ENCODE assay signal across 8 cellular contexts in genomic region chrX:11143931-11144678, GRCh38. TPM values are rescaled to one million over a fixed set of nuclear protein-coding genes. Genes with fewer than 3 reads are reported as not detected.
A peak's percentile ranks its signal among the peaks of the same experiment; 100 is the strongest.
DNase-seq lines count a peak whose midpoint lies in the region; ATAC-seq, FAIRE-seq and TF ChIP-seq lines count a peak whose summit lies in the region.

No MANE protein-coding gene starts in this region.

- H3K36me3 ChIP-seq in GM23338 (ENCODE audit: insufficient read depth) (no peaks in the 10 kb centered on the region), heart right ventricle (no peaks in the 10 kb centered on the region)

- H3K27ac Mint-ChIP-seq in GM23338, result no peak overlapping the region
- no peak overlapping the region for H3K27ac Mint-ChIP-seq in activated naive CD8-positive, alpha-beta T cell treated with anti-CD3 and anti-CD28 coated beads, Interleukin-2, amount 50 U/mL, for 24 hours

- H4K20me1 ChIP-seq in GM23338 (replicated peaks; ENCODE audit: insufficient read depth), result no peaks in the 10 kb centered on the region

- peak; percentile 82 for FAIRE-seq in G401.6 (lab: Jason Lieb, UNC)

- peak; percentile 82 for DNase-seq in GM23338 (ENCODE audit: low spot score)
- peak; percentile 40 for DNase-seq in LoVo (ENCODE audit: low spot score)
- DNase-seq in RPMI7951 (ENCODE audit: low read depth), result peak; percentile 67
- DNase-seq in activated naive CD8-positive, alpha-beta T cell treated with anti-CD3 and anti-CD28 coated beads, Interleukin-2, amount 50 U/mL, for 24 hours, result peak; percentile 23
- peak in 1 of 2 donors; percentile 62 for DNase-seq in heart right ventricle
- DNase-seq in putamen (ENCODE audit: low spot score), result peak; percentile 66

- H3K27me3 Mint-ChIP-seq in GM23338 (ENCODE audit: insufficient read depth, low read depth, poor library complexity), result no peaks in the 10 kb centered on the region
- no peaks in the 10 kb centered on the region for H3K27me3 Mint-ChIP-seq in activated naive CD8-positive, alpha-beta T cell treated with anti-CD3 and anti-CD28 coated beads, Interleukin-2, amount 50 U/mL, for 24 hours

- no peaks in the 10 kb centered on the region for H3K9me3 Mint-ChIP-seq in GM23338
- H3K9me3 Mint-ChIP-seq in activated naive CD8-positive, alpha-beta T cell treated with anti-CD3 and anti-CD28 coated beads, Interleukin-2, amount 50 U/mL, for 24 hours, result no peaks in the 10 kb centered on the region

- no peak overlapping the region for H3K4me2 ChIP-seq in GM23338

- H3K4me3 ChIP-seq in GM23338, result no peak overlapping the region
- no peak overlapping the region for H3K4me3 ChIP-seq in heart right ventricle

- H3K36me3 Mint-ChIP-seq in GM23338 (ENCODE audit: low read depth), result no peaks in the 10 kb centered on the region
- no peaks in the 10 kb centered on the region for H3K36me3 Mint-ChIP-seq in activated naive CD8-positive, alpha-beta T cell treated with anti-CD3 and anti-CD28 coated beads, Interleukin-2, amount 50 U/mL, for 24 hours (ENCODE audit: low read depth)

- no peak overlapping the region; the same call in 2 of the 3 replicates for H3K4me3 Mint-ChIP-seq in GM23338
- H3K4me3 Mint-ChIP-seq in activated naive CD8-positive, alpha-beta T cell treated with anti-CD3 and anti-CD28 coated beads, Interleukin-2, amount 50 U/mL, for 24 hours, result no peak overlapping the region

- H2AFZ ChIP-seq in GM23338, result no peak overlapping the region

- H3K27ac ChIP-seq in GM23338 (ENCODE audit: low read depth) (no peak overlapping the region), heart right ventricle (no peak overlapping the region)

- H3K79me2 ChIP-seq in GM23338 (replicated peaks; ENCODE audit: insufficient read depth), result no peaks in the 10 kb centered on the region

- peaks cover 5% of the 10 kb centered on the region; the same call in 2 of the 3 replicates for H3K4me1 Mint-ChIP-seq in GM23338
- peaks cover 1% of the 10 kb centered on the region for H3K4me1 Mint-ChIP-seq in activated naive CD8-positive, alpha-beta T cell treated with anti-CD3 and anti-CD28 coated beads, Interleukin-2, amount 50 U/mL, for 24 hours

- ATAC-seq in GM23338, result peak; percentile 84
- ATAC-seq in activated naive CD8-positive, alpha-beta T cell treated with anti-CD3 and anti-CD28 coated beads, Interleukin-2, amount 50 U/mL, for 24 hours, result peak; percentile 72
- peak in 7 of 8 donors; percentile 61 to 79 (median 76) for ATAC-seq in heart right ventricle
- ATAC-seq in GM21528 (IDR thresholded peaks at IDR 0.05; ENCODE audit: low FRiP score, unreplicated experiment), result no peak

- H3K27me3 ChIP-seq in GM23338 (ENCODE audit: insufficient read depth), result no peaks in the 10 kb centered on the region
- H3K27me3 ChIP-seq in heart right ventricle, result peaks cover 0 to 25% (median 0%) of the 10 kb centered on the region in 7 donors

- TF ChIP-seq CTCF in GM23338 (conservative IDR thresholded peaks at IDR 0.05; ENCODE audit: low read depth in 2 of 2), result peak; percentile 61 to 74
- peak; percentile 10 to 71 (median 65) for TF ChIP-seq CTCF in heart right ventricle (IDR thresholded peaks at IDR 0.05)

- intact Hi-C loops in heart right ventricle (cut with DNase I), result loop anchor here (2.0 to 10.0 kb wide), 10 partner anchors 231 to 631 kb away; no protein-coding TSS in a partner anchor

- no peaks in the 10 kb centered on the region for H3K9me3 ChIP-seq in heart right ventricle

- WGBS in heart right ventricle, 2 donors, result 34 to 38% methylated on average over 20 of the region's 20 CpGs

- H3K9me2 ChIP-seq in GM23338 (ENCODE audit: insufficient read depth), result no peaks in the 10 kb centered on the region

- no peaks in the 10 kb centered on the region for H3K4me1 ChIP-seq in GM23338 (ENCODE audit: insufficient read depth)
- H3K4me1 ChIP-seq in heart right ventricle, result peaks cover 0 to 6% (median 0%) of the 10 kb centered on the region in 9 donors

- no peaks in the 10 kb centered on the region for H3F3A ChIP-seq in GM23338 (replicated peaks; ENCODE audit: low read depth)

TF ChIP-seq in GM23338, 12 proteins besides CTCF, POLR2A, EP300 and RAD21:
- TF ChIP-seq POLR2AphosphoS5 (IDR thresholded peaks at IDR 0.05; ENCODE audit: low read depth), result no peak
- no peak for TF ChIP-seq ZNF331 (CRISPR knock-in tag; IDR thresholded peaks at IDR 0.05; ENCODE audit: low read depth)
- TF ChIP-seq ETS1 (IDR thresholded peaks at IDR 0.05), result no peak
- no peak for TF ChIP-seq ZNF114 (CRISPR knock-in tag; IDR thresholded peaks at IDR 0.05)
- TF ChIP-seq JUNB (IDR thresholded peaks at IDR 0.05; ENCODE audit: unreplicated experiment), result no peak
- TF ChIP-seq CREB1 (CRISPR knock-in tag; IDR thresholded peaks at IDR 0.05; ENCODE audit: low read depth), result no peak
- TF ChIP-seq NANOG (IDR thresholded peaks at IDR 0.05; ENCODE audit: borderline replicate concordance), result no peak
- TF ChIP-seq REST (IDR thresholded peaks at IDR 0.05; ENCODE audit: unreplicated experiment), result no peak
- no peak for TF ChIP-seq EZH2phosphoT487 (IDR thresholded peaks at IDR 0.05; ENCODE audit: unreplicated experiment)
- no peak for TF ChIP-seq STAT1 (IDR thresholded peaks at IDR 0.05; ENCODE audit: unreplicated experiment)
- no peak for TF ChIP-seq EZH2 (IDR thresholded peaks at IDR 0.05; ENCODE audit: low read depth, unreplicated experiment)

RNA-seq across cellular contexts. Expression of gene HCCS, which starts 33.0 kb away (rescaled TPM):
- total RNA-seq in GM23338 (2014; rRNA removed; shearing (Covaris generic)), result 18.6 TPM in 2 replicates
- 21.6 and 27.7 TPM in 2 replicates for polyA plus RNA-seq in GM23338 (2016; fragmentation: Nextera tagmentation; extraction: Ambion mirVana)
- total RNA-seq in RPMI7951 (2014; rRNA removed; shearing (Covaris generic)), result 29.0 and 30.5 TPM in 2 replicates
- total RNA-seq in heart right ventricle, result 10 to 100 TPM; 44.5 to 67.0 (median 62.9) TPM
- 10 to 100 TPM; 21.1 to 47.4 TPM for polyA plus RNA-seq in heart right ventricle
